ENCODE assay signal across 19 cellular contexts in genomic region chr18:28560339-28560738, GRCh38.
A peak's percentile ranks its signal among the peaks of the same experiment; 100 is the strongest.
DNase-seq lines count a peak whose midpoint lies in the region; TF ChIP-seq lines count a peak whose summit lies in the region.
"Had no signal": no experiment of that assay in that cellular context is flagged by ENCODE, and none has a peak within 500 bp of the region (broad histone marks: within the 10 kb centered on the region; RNA-seq: fewer than 3 reads in every experiment).

No MANE protein-coding gene starts in this region.

- H3K4me1 ChIP-seq in A673 (ENCODE audit: insufficient read depth, low read length, poor library complexity, severe bottlenecking) (peaks cover 7% of the 10 kb centered on the region), GM23248 (ENCODE audit: insufficient read depth) (no peaks in the 10 kb centered on the region), SK-N-SH (ENCODE audit: control insufficient read depth in 1 of 2, insufficient read depth in 2 of 2, low read depth in 1 of 2, low read length in 1 of 2) (no peaks in the 10 kb centered on the region; a peak in 2 of 4 replicates), neuronal stem cell (ENCODE audit: control insufficient read depth in 2 of 2, insufficient read depth in 1 of 2, low read depth in 1 of 2, low read length in 2 of 2) (no peaks in the 10 kb centered on the region), mammary epithelial cell (ENCODE audit: insufficient read depth, low read length) (no peaks in the 10 kb centered on the region)
- H3K4me1 ChIP-seq: BE2C; BLaER1 treated with 17β-estradiol and CSF1 and Interleukin-3, amounts not matched to agents 10 nM and 100 nM had no signal

- H3K9me3 ChIP-seq in A673 (ENCODE audit: low read depth, low read length, poor library complexity, severe bottlenecking): no peaks in the 10 kb centered on the region
- no peaks in the 10 kb centered on the region for H3K9me3 ChIP-seq in GM23248 (ENCODE audit: low read depth)
- H3K9me3 ChIP-seq in SK-N-SH: no peaks in the 10 kb centered on the region
- peaks cover 0 to 6% of the 10 kb centered on the region in 2 donors for H3K9me3 ChIP-seq in neuronal stem cell (replicated peaks in 1 of 2; ENCODE audit: control insufficient read depth in 2 of 2, insufficient read depth in 1 of 2, low read depth in 1 of 2, low read length in 2 of 2)
- H3K9me3 ChIP-seq in mammary epithelial cell (replicated peaks; ENCODE audit: insufficient read depth, low read length): no peaks in the 10 kb centered on the region
- H3K9me3 ChIP-seq: BE2C; BLaER1 treated with 17β-estradiol and CSF1 and Interleukin-3, amounts not matched to agents 10 nM and 100 nM had no signal

- H3K79me2 ChIP-seq in GM23248 (ENCODE audit: insufficient read depth) (no peaks in the 10 kb centered on the region), SK-N-SH (ENCODE audit: insufficient read depth) (no peaks in the 10 kb centered on the region), mammary epithelial cell (ENCODE audit: insufficient read depth, low read length) (no peaks in the 10 kb centered on the region)

- intact Hi-C loops in A673 (cut with micrococcal nuclease; ENCODE audit: unreplicated experiment): no loop called here
- intact Hi-C loops in mammary epithelial cell (cut with micrococcal nuclease): no loop called here

- H3K36me3 ChIP-seq in A673 (ENCODE audit: insufficient read depth, low read length, poor library complexity, severe bottlenecking): no peaks in the 10 kb centered on the region
- H3K36me3 ChIP-seq in GM23248 (ENCODE audit: low read depth): no peaks in the 10 kb centered on the region
- H3K36me3 ChIP-seq in SK-N-SH (replicated peaks in 1 of 2; ENCODE audit: control insufficient read depth in 1 of 2, insufficient read depth in 2 of 2, low read length in 1 of 2): no peaks in the 10 kb centered on the region
- H3K36me3 ChIP-seq in neuronal stem cell (replicated peaks in 1 of 2; ENCODE audit: control insufficient read depth in 2 of 2, insufficient read depth in 2 of 2, low read length in 2 of 2): no peaks in the 10 kb centered on the region
- H3K36me3 ChIP-seq in mammary epithelial cell (ENCODE audit: insufficient read depth, low read length): no peaks in the 10 kb centered on the region
- H3K36me3 ChIP-seq: BE2C; BLaER1 treated with 17β-estradiol and CSF1 and Interleukin-3, amounts not matched to agents 10 nM and 100 nM had no signal

- CTCF ChIA-PET in A673 (lab: Charles Lee) (no interaction called here), SK-N-SH (lab: Yijun Ruan, JAX) (interaction anchor here (0.6 to 1.1 kb wide), 2 partner anchors 15 to 609 kb away, joined by 3 to 4 read pairs; no protein-coding TSS in a partner anchor), mammary epithelial cell (lab: Charles Lee; ENCODE audit: low non-redundant PET) (no interaction called here)

- BruUV-seq in A673 (replicated peaks; lab: Mats Ljungman, UMichigan) (no TSS peak), mammary epithelial cell (replicated peaks; lab: Mats Ljungman, UMichigan) (no TSS peak)

- no peak overlapping the region for H2BK15ac ChIP-seq in neuronal stem cell (ENCODE audit: low read length)

- TF ChIP-seq EP300 in SK-N-SH (IDR thresholded peaks at IDR 0.05; ENCODE audit: borderline replicate concordance in 1 of 2, low read depth in 1 of 2, low read length in 1 of 2): peak in 1 of 2 experiments; percentile 61; a peak in 1 of 4 replicates

- no peak overlapping the region for H4K8ac ChIP-seq in neuronal stem cell (ENCODE audit: low read depth, low read length)

- H3K9ac ChIP-seq in GM23248 (no peak overlapping the region), SK-N-SH (no peak overlapping the region), neuronal stem cell (ENCODE audit: low read depth, low read length, poor library complexity) (no peak overlapping the region), mammary epithelial cell (ENCODE audit: insufficient read depth, low read length) (no peak overlapping the region)
- H3K9ac ChIP-seq: BLaER1 treated with 17β-estradiol and CSF1 and Interleukin-3, amounts not matched to agents 10 nM and 100 nM had no signal

- H3K4me3 Mint-ChIP-seq in activated naive CD8-positive, alpha-beta T cell treated with anti-CD3 and anti-CD28 coated beads for 36 hours: no peak overlapping the region
- H3K4me3 Mint-ChIP-seq: CD14-positive monocyte; CD4-positive, alpha-beta T cell; CD8-positive, alpha-beta memory T cell; H9 had no signal

- TF ChIP-seq RAD21 in SK-N-SH (IDR thresholded peaks at IDR 0.05; ENCODE audit: low read length): no peak

- H3K36me3 Mint-ChIP-seq in activated naive CD8-positive, alpha-beta T cell treated with anti-CD3 and anti-CD28 coated beads for 36 hours: no peaks in the 10 kb centered on the region
- H3K36me3 Mint-ChIP-seq: CD14-positive monocyte; CD8-positive, alpha-beta memory T cell had no signal

- H3K18ac ChIP-seq in neuronal stem cell (ENCODE audit: low read length): no peak overlapping the region

- no peak for TF ChIP-seq CTCF in A673 (conservative IDR thresholded peaks at IDR 0.05; ENCODE audit: low read depth, low read length)
- no peak for TF ChIP-seq CTCF in SK-N-SH (IDR thresholded peaks at IDR 0.05)
- TF ChIP-seq CTCF in mammary epithelial cell (conservative IDR thresholded peaks at IDR 0.05 in 1 of 2, IDR thresholded peaks at IDR 0.05 in 1 of 2; ENCODE audit: extremely low read depth in 1 of 2, insufficient read depth in 1 of 2, low read depth in 1 of 2, low read length in 2 of 2): no peak

- no peak overlapping the region for H2BK12ac ChIP-seq in neuronal stem cell (ENCODE audit: low read length)

- no peak overlapping the region for H3K23ac ChIP-seq in neuronal stem cell (ENCODE audit: low read depth, low read length, poor library complexity)

- in situ Hi-C loops in GM23248 (cut with MboI): no loop called here
- in situ Hi-C loops in mammary epithelial cell (cut with MboI; ENCODE audit: low sequenced_read_pairs in 2 of 2): no loop called here

- H2AK5ac ChIP-seq in neuronal stem cell (ENCODE audit: low read depth, low read length): no peak overlapping the region

- no peaks in the 10 kb centered on the region for H3K4me1 Mint-ChIP-seq in activated naive CD8-positive, alpha-beta T cell treated with anti-CD3 and anti-CD28 coated beads for 36 hours
- H3K4me1 Mint-ChIP-seq: CD14-positive monocyte; CD8-positive, alpha-beta memory T cell; H9 had no signal

- H3K27ac Mint-ChIP-seq in activated naive CD8-positive, alpha-beta T cell treated with anti-CD3 and anti-CD28 coated beads for 36 hours: no peak overlapping the region
- H3K27ac Mint-ChIP-seq: CD14-positive monocyte; CD4-positive, alpha-beta T cell; CD8-positive, alpha-beta memory T cell; H9 had no signal

- no peak overlapping the region for H3K4me2 ChIP-seq in GM23248 (ENCODE audit: unreplicated experiment)
- no peak overlapping the region for H3K4me2 ChIP-seq in SK-N-SH
- H3K4me2 ChIP-seq in neuronal stem cell (ENCODE audit: insufficient read depth, low read length, poor library complexity, severe bottlenecking): no peak overlapping the region
- no peak overlapping the region for H3K4me2 ChIP-seq in mammary epithelial cell (ENCODE audit: insufficient read depth, low read depth, low read length)
- H3K4me2 ChIP-seq: BLaER1 treated with 17β-estradiol and CSF1 and Interleukin-3, amounts not matched to agents 10 nM and 100 nM had no signal

- H3K4me3 ChIP-seq in A673 (ENCODE audit: low read depth, low read length, poor library complexity, severe bottlenecking) (no peak overlapping the region), GM23248 (no peak overlapping the region), SK-N-SH (ENCODE audit: low read depth in 2 of 2, low read length in 1 of 2) (no peak overlapping the region), neuronal stem cell (ENCODE audit: low read length in 2 of 2) (no peak overlapping the region), mammary epithelial cell (replicated peaks in 1 of 3; ENCODE audit: insufficient read depth in 1 of 3, low read depth in 2 of 3, low read length in 3 of 3) (no peak overlapping the region)
- H3K4me3 ChIP-seq: BLaER1 treated with 17β-estradiol and CSF1 and Interleukin-3, amounts not matched to agents 10 nM and 100 nM had no signal

- H2AFZ ChIP-seq in GM23248 (0 out of 2 replicates have a peak overlapping the region, but pooled peaks have one; percentile 8), SK-N-SH (ENCODE audit: low read depth) (no peak overlapping the region), neuronal stem cell (ENCODE audit: low read length) (peak overlapping the region; percentile 47), mammary epithelial cell (ENCODE audit: low read depth, low read length) (no peak overlapping the region)

- peak; percentile 88 for DNase-seq in A673 (ENCODE audit: low spot score)
- no peak for DNase-seq in GM23248
- peak; percentile 27 for DNase-seq in SK-N-SH
- DNase-seq in neuronal stem cell (ENCODE audit: low spot score): no peak
- DNase-seq in activated naive CD8-positive, alpha-beta T cell treated with anti-CD3 and anti-CD28 coated beads for 36 hours: no peak
- DNase-seq in GM19238 (ENCODE audit: insufficient read length, low spot score): no peak
- DNase-seq in dermis blood vessel endothelial cell: no peak
- no peak for DNase-seq in mammary epithelial cell
- DNase-seq: ACHN; AML-193; BE2C; CD4-positive, alpha-beta T cell; CD8-positive, alpha-beta memory T cell; DMS53; DMS79 treated with DMSO at 0.1 percent for 48 hours; H9 had no signal

- peaks cover 2% of the 10 kb centered on the region for H3K9me3 Mint-ChIP-seq in activated naive CD8-positive, alpha-beta T cell treated with anti-CD3 and anti-CD28 coated beads for 36 hours

- dilution Hi-C loops in mammary epithelial cell (cut with HindIII; ENCODE audit: low sequenced_read_pairs): no loop called here

- no peak overlapping the region for H2BK120ac ChIP-seq in neuronal stem cell (ENCODE audit: low read depth, low read length)

- no peak overlapping the region for H2BK5ac ChIP-seq in neuronal stem cell (ENCODE audit: low read length)

- no peaks in the 10 kb centered on the region for H3K27me3 ChIP-seq in A673 (replicated peaks; ENCODE audit: insufficient read depth, low read depth, low read length, poor library complexity)
- no peaks in the 10 kb centered on the region for H3K27me3 ChIP-seq in GM23248 (replicated peaks; ENCODE audit: insufficient read depth)
- H3K27me3 ChIP-seq in SK-N-SH (ENCODE audit: insufficient read depth): no peaks in the 10 kb centered on the region
- H3K27me3 ChIP-seq in neuronal stem cell (ENCODE audit: control insufficient read depth in 3 of 3, insufficient read depth in 3 of 3, low read depth in 1 of 3, low read length in 3 of 3): no peaks in the 10 kb centered on the region
- H3K27me3 ChIP-seq in mammary epithelial cell (ENCODE audit: insufficient read depth, low read length): no peaks in the 10 kb centered on the region
- H3K27me3 ChIP-seq: BE2C; BLaER1 treated with 17β-estradiol and CSF1 and Interleukin-3, amounts not matched to agents 10 nM and 100 nM had no signal

- H3K14ac ChIP-seq in neuronal stem cell (ENCODE audit: low read length): no peak overlapping the region

- H3K9me2 ChIP-seq in GM23248 (ENCODE audit: insufficient read depth) (no peaks in the 10 kb centered on the region), SK-N-SH (no peaks in the 10 kb centered on the region)

- no peak overlapping the region for H3K27ac ChIP-seq in A673 (ENCODE audit: low read depth, low read length, poor library complexity, severe bottlenecking)
- no peak overlapping the region for H3K27ac ChIP-seq in GM23248
- peak overlapping the region in 1 of 2 experiments; percentile 73; a peak in 2 of 4 replicates for H3K27ac ChIP-seq in SK-N-SH (ENCODE audit: low read depth in 2 of 2, low read length in 1 of 2)
- H3K27ac ChIP-seq in neuronal stem cell (replicated peaks; ENCODE audit: low read length): no peak overlapping the region
- H3K27ac ChIP-seq in mammary epithelial cell (ENCODE audit: insufficient read depth, low read depth, low read length): no peak overlapping the region
- H3K27ac ChIP-seq: 22Rv1; BLaER1 treated with 17β-estradiol and CSF1 and Interleukin-3, amounts not matched to agents 10 nM and 100 nM had no signal

- H3K27me3 Mint-ChIP-seq in activated naive CD8-positive, alpha-beta T cell treated with anti-CD3 and anti-CD28 coated beads for 36 hours: no peaks in the 10 kb centered on the region
- H3K27me3 Mint-ChIP-seq: CD4-positive, alpha-beta T cell; CD8-positive, alpha-beta memory T cell had no signal

- H3K79me1 ChIP-seq in neuronal stem cell (ENCODE audit: low read depth, low read length): no peaks in the 10 kb centered on the region

- H3F3A ChIP-seq in GM23248 (ENCODE audit: insufficient read depth) (no peaks in the 10 kb centered on the region), SK-N-SH (replicated peaks; ENCODE audit: insufficient read depth) (no peaks in the 10 kb centered on the region)

- no peak overlapping the region for H3K4ac ChIP-seq in neuronal stem cell (ENCODE audit: low read length)

- no peaks in the 10 kb centered on the region for H4K20me1 ChIP-seq in GM23248 (ENCODE audit: insufficient read depth)
- no peaks in the 10 kb centered on the region for H4K20me1 ChIP-seq in SK-N-SH (ENCODE audit: insufficient read depth)
- H4K20me1 ChIP-seq in mammary epithelial cell (ENCODE audit: insufficient read depth, low read length): no peaks in the 10 kb centered on the region
- H4K20me1 ChIP-seq: BLaER1 treated with 17β-estradiol and CSF1 and Interleukin-3, amounts not matched to agents 10 nM and 100 nM had no signal

- POLR2A ChIA-PET in A673 (lab: Charles Lee; ENCODE audit: low non-redundant PET): no interaction called here
- POLR2A ChIA-PET in SK-N-SH (lab: Yijun Ruan, JAX): no interaction called here

- no peak overlapping the region for H4K91ac ChIP-seq in neuronal stem cell (ENCODE audit: low read depth, low read length, poor library complexity)

Comparison
In these comparisons a context has a peak if more than half of its experiments do, and no peak if none do; other contexts are left out.
1. DNase-seq: peak in A673 (single experiment) and SK-N-SH (single experiment); none in GM23248 (single experiment), neuronal stem cell (single experiment), activated naive CD8-positive, alpha-beta T cell treated with anti-CD3 and anti-CD28 coated beads for 36 hours (single experiment), GM19238 (single experiment), dermis blood vessel endothelial cell (single experiment) and mammary epithelial cell (single experiment).
2. H2AFZ ChIP-seq: peak in GM23248 (single experiment) and neuronal stem cell (single experiment); none in SK-N-SH (single experiment) and mammary epithelial cell (single experiment).